ENCODE assay signal across 1 cellular context in genomic region chr1:12001249-12001917, GRCh38.
TF ChIP-seq lines count a peak whose summit lies in the region.

No MANE protein-coding gene starts in this region.

TF ChIP-seq in K562, 482 proteins besides CTCF, POLR2A, EP300 and RAD21 (continued from another document and continues in another):
- TF ChIP-seq TCF15 (CRISPR knock-in tag; IDR thresholded peaks at IDR 0.05) (no peak), HMGXB4 (CRISPR knock-in tag; IDR thresholded peaks at IDR 0.05) (no peak), ZNF584 (CRISPR knock-in tag; IDR thresholded peaks at IDR 0.05; ENCODE audit: low read depth) (no peak), ZBTB34 (CRISPR knock-in tag; IDR thresholded peaks at IDR 0.05) (peak; percentile 10; the same call in 1 of the 2 replicates), ZNF184 (CRISPR knock-in tag; IDR thresholded peaks at IDR 0.05) (no peak), POLR2B (IDR thresholded peaks at IDR 0.05; ENCODE audit: low read depth, partially characterized antibody) (no peak), ATF4 (CRISPR knock-in tag; IDR thresholded peaks at IDR 0.05) (peak; percentile 66), CTBP1 (IDR thresholded peaks at IDR 0.05; ENCODE audit: borderline replicate concordance) (peak; percentile 68; the same call in 1 of the 2 replicates), SMC3 (conservative IDR thresholded peaks at IDR 0.05; ENCODE audit: insufficient read depth, low read depth, low read length) (peak; percentile 54), SP2 (IDR thresholded peaks at IDR 0.05; ENCODE audit: extremely low read depth, low read depth, low read length, poor library complexity, severe bottlenecking) (no peak), AFF1 (IDR thresholded peaks at IDR 0.05; ENCODE audit: low read depth in 1 of 2, partially characterized antibody in 2 of 2) (no peak), HOXB6 (CRISPR knock-in tag; IDR thresholded peaks at IDR 0.05; ENCODE audit: borderline replicate concordance) (no peak), ZNF311 (CRISPR knock-in tag; IDR thresholded peaks at IDR 0.05) (no peak), RCOR1 (IDR thresholded peaks at IDR 0.05; ENCODE audit: borderline replicate concordance in 1 of 2, low read depth in 2 of 2, low read length in 2 of 2) (0 out of 4 replicates have a peak, but pooled peaks of 1 of the 2 experiments have one; percentile 31), DEAF1 (CRISPR knock-in tag; IDR thresholded peaks at IDR 0.05) (peak; percentile 30; the same call in 1 of the 2 replicates), CXXC5 (CRISPR knock-in tag; IDR thresholded peaks at IDR 0.05) (peak; percentile 29; the same call in 1 of the 2 replicates), SNRNP70 (optimal IDR thresholded peaks at IDR 0.05; ENCODE audit: low read depth, low read length) (no peak), MLX (CRISPR knock-in tag; conservative IDR thresholded peaks at IDR 0.05) (no peak), NBN (IDR thresholded peaks at IDR 0.05; ENCODE audit: low read depth) (peak; percentile 46; the same call in 1 of the 2 replicates), FOXJ3 (CRISPR knock-in tag; IDR thresholded peaks at IDR 0.05) (no peak), ETV1 (tag; conservative IDR thresholded peaks at IDR 0.05; ENCODE audit: low read depth) (no peak), GABPA (tag; conservative IDR thresholded peaks at IDR 0.05; ENCODE audit: low read depth) (no peak), MEIS2 (IDR thresholded peaks at IDR 0.05; ENCODE audit: partially characterized antibody) (no peak), ZBTB8A (IDR thresholded peaks at IDR 0.05; ENCODE audit: partially characterized antibody) (no peak), PHF8 (IDR thresholded peaks at IDR 0.05; ENCODE audit: borderline replicate concordance, low read length) (no peak), HLTF (IDR thresholded peaks at IDR 0.05) (no peak), STAG1 (CRISPR knock-in tag; IDR thresholded peaks at IDR 0.05; ENCODE audit: borderline replicate concordance) (no peak), PPARD (CRISPR knock-in tag; IDR thresholded peaks at IDR 0.05) (no peak), ARID2 (IDR thresholded peaks at IDR 0.05) (0 out of 2 replicates have a peak, but pooled peaks have one; percentile 17), MAFG (tag; conservative IDR thresholded peaks at IDR 0.05) (no peak), ZNF740 (CRISPR knock-in tag; IDR thresholded peaks at IDR 0.05) (no peak), ZNF740 (tag; IDR thresholded peaks at IDR 0.05) (no peak), TEAD1 (CRISPR knock-in tag; IDR thresholded peaks at IDR 0.05) (0 out of 4 replicates have a peak, but pooled peaks of 1 of the 2 experiments have one; percentile 39), MYC (IDR thresholded peaks at IDR 0.05; ENCODE audit: low read depth, low read length) (no peak), MYC (CRISPR knock-in tag; IDR thresholded peaks at IDR 0.05; ENCODE audit: borderline replicate concordance, low read depth) (no peak), TEAD4 (IDR thresholded peaks at IDR 0.05; ENCODE audit: low read length) (peak; percentile 44; the same call in 1 of the 2 replicates), TEAD4 (CRISPR knock-in tag; IDR thresholded peaks at IDR 0.05; ENCODE audit: borderline replicate concordance) (no peak), ZNF507 (tag; conservative IDR thresholded peaks at IDR 0.05) (no peak), ERF (CRISPR knock-in tag; IDR thresholded peaks at IDR 0.05) (no peak), MCM5 (IDR thresholded peaks at IDR 0.05; ENCODE audit: low read depth) (no peak), ATF1 (CRISPR knock-in tag; IDR thresholded peaks at IDR 0.05) (no peak), ATF1 (tag; IDR thresholded peaks at IDR 0.05) (no peak), ZNF175 (CRISPR knock-in tag; IDR thresholded peaks at IDR 0.05; ENCODE audit: low read depth) (peak; percentile 73; the same call in 1 of the 2 replicates), HCFC1 (IDR thresholded peaks at IDR 0.05; ENCODE audit: low read depth, low read length) (no peak), RBBP5 (IDR thresholded peaks at IDR 0.05; ENCODE audit: borderline replicate concordance, insufficient read depth, low read length, poor library complexity, severe bottlenecking) (no peak), RBM22 (IDR thresholded peaks at IDR 0.05; ENCODE audit: low read depth, low read length, poor library complexity, severe bottlenecking) (no peak), ZNF384 (IDR thresholded peaks at IDR 0.05; ENCODE audit: low read depth, low read length) (peak; percentile 32; the same call in 1 of the 2 replicates), NUFIP1 (IDR thresholded peaks at IDR 0.05; ENCODE audit: partially characterized antibody) (no peak), NR4A1 (CRISPR knock-in tag; IDR thresholded peaks at IDR 0.05) (no peak), NR4A1 (tag; IDR thresholded peaks at IDR 0.05) (0 out of 2 replicates have a peak, but pooled peaks have one; percentile 35), ZNF354B (CRISPR knock-in tag; IDR thresholded peaks at IDR 0.05) (no peak), ZBTB11 (CRISPR knock-in tag; IDR thresholded peaks at IDR 0.05) (no peak), STAT5B (CRISPR knock-in tag; IDR thresholded peaks at IDR 0.05) (no peak)
